Comparison of ENCODE assay signal across 8 cellular contexts in the genomic region with DNA sequence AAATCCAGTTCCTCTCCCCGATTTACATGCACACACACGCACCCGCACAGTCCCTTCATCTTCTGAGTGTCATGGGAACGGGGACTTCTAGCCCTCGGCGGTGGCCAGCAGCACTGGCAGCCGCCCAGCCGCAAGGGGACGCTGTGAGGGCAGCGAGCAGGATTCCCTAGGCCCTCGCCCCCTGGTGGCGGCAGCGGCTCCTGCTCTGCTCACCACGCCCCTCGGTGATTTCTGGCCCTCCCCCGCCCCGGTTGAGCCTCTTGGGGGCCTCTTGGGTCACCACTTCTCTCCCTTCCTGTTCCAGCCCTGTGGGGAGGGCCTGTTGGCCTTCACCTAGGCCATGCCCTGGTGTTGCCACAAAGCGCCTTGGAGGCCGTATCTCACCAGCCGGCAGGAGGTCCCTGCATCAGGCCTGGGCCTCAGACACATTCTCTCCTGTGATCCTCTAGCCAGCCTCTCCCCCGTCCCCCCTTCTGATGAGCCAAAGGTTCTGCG.
DNase-seq lines count a peak whose midpoint lies in the region; ATAC-seq and TF ChIP-seq lines count a peak whose summit lies in the region.

No MANE protein-coding gene starts in this region.

- H3K4me3 ChIP-seq in SJSA1 (no peak overlapping the region), heart left ventricle (peak overlapping the region in 3 of 12 donors; percentile 36 to 41 (median 40)), rectal smooth muscle tissue (ENCODE audit: low read length) (no peak overlapping the region)

- TF ChIP-seq CTCF in 22Rv1 (IDR thresholded peaks at IDR 0.05) (peak; percentile 99), heart left ventricle (IDR thresholded peaks at IDR 0.05) (peak; percentile 74 to 95 (median 86))

- no peak overlapping the region for H3K9ac ChIP-seq in rectal smooth muscle tissue (ENCODE audit: low read length)

- no peaks in the 10 kb centered on the region for H3K36me3 ChIP-seq in SJSA1
- H3K36me3 ChIP-seq in heart left ventricle, result no peaks in the 10 kb centered on the region
- no peaks in the 10 kb centered on the region for H3K36me3 ChIP-seq in rectal smooth muscle tissue (ENCODE audit: control insufficient read depth, insufficient read depth, low read length)

- no peak overlapping the region for H3K27ac ChIP-seq in 22Rv1
- no peak overlapping the region for H3K27ac ChIP-seq in SJSA1
- peak overlapping the region in 1 of 12 donors; percentile 73 for H3K27ac ChIP-seq in heart left ventricle
- H3K27ac ChIP-seq in rectal smooth muscle tissue (ENCODE audit: low read depth, low read length), result peak overlapping the region; percentile 88

- 41 to 88% (median 54%) methylated on average over 8 to 22 of the region's 22 CpGs for WGBS in heart left ventricle, 4 donors

- intact Hi-C loops in heart left ventricle (cut with DNase I), result loop anchor here in 3 of 10 donors (2.0 to 5.0 kb wide), 3 partner anchors 26 to 144 kb away; no protein-coding TSS in a partner anchor

- ATAC-seq in GM18498 (IDR thresholded peaks at IDR 0.05; ENCODE audit: unreplicated experiment) (peak; percentile 65), heart left ventricle (peak; percentile 24 to 76 (median 68)), GM19467 (IDR thresholded peaks at IDR 0.05; ENCODE audit: unreplicated experiment) (no peak)

- DNase-seq in Kasumi-1 (lab: John Stamatoyannopoulos, UW) (peak; percentile 36 to 46), SJSA1 (ENCODE audit: low read depth in 1 of 2, low spot score in 2 of 2) (peak; percentile 46 to 73), heart left ventricle (peak; percentile 73 to 89 (median 75))
- DNase-seq in activated naive CD4-positive, alpha-beta T cell (lab: John Stamatoyannopoulos, UW), result peak; percentile 26 to 59 (median 41)

- H3K9me3 ChIP-seq in SJSA1 (replicated peaks) (no peaks in the 10 kb centered on the region), heart left ventricle (peaks cover 0 to 10% (median 0%) of the 10 kb centered on the region in 12 donors)

- H3K27me3 ChIP-seq in SJSA1 (replicated peaks) (no peaks in the 10 kb centered on the region), heart left ventricle (no peaks in the 10 kb centered on the region), rectal smooth muscle tissue (ENCODE audit: control insufficient read depth, insufficient read depth, low read length) (no peaks in the 10 kb centered on the region)

- no peak for TF ChIP-seq POLR2A in heart left ventricle (IDR thresholded peaks at IDR 0.05)

- H3K4me1 ChIP-seq in SJSA1 (replicated peaks) (peaks cover 44% of the 10 kb centered on the region), heart left ventricle (peaks cover 0 to 31% (median 20%) of the 10 kb centered on the region in 12 donors), rectal smooth muscle tissue (ENCODE audit: control insufficient read depth, insufficient read depth, low read length) (peaks cover 33% of the 10 kb centered on the region)
